In genomic region chr1:26169669-26170471, GRCh38 we compare ENCODE assay signal across 8 cellular contexts. TPM values are rescaled to one million over a fixed set of nuclear protein-coding genes. Genes with fewer than 3 reads are reported as not detected.
DNase-seq lines count a peak whose midpoint lies in the region; ATAC-seq and TF ChIP-seq lines count a peak whose summit lies in the region.

ZNF593 (plus strand) TSS chr1:26169908; CDS start chr1:26169984, 76 bp downstream.

- peak; percentile 78 for ATAC-seq in HG02840 (IDR thresholded peaks at IDR 0.05; ENCODE audit: low FRiP score, unreplicated experiment)
- peak; percentile 97 for ATAC-seq in right cardiac atrium

- H3K9me3 ChIP-seq in ascending aorta (no peaks in the 10 kb centered on the region), right cardiac atrium (ENCODE audit: control insufficient read depth, low read length) (no peaks in the 10 kb centered on the region), vagina (no peaks in the 10 kb centered on the region)

- in situ Hi-C loops in GM13977 (cut with MboI; ENCODE audit: low pct_unique_long_range_greater_than_20kb, low sequenced_read_pairs, unreplicated experiment): no loop called here

- TF ChIP-seq CTCF in GM13977 (IDR thresholded peaks at IDR 0.05; ENCODE audit: extremely low read depth, insufficient read depth, missing control alignments): peak; percentile 97
- peak; percentile 91 to 96 (median 93) for TF ChIP-seq CTCF in ascending aorta (IDR thresholded peaks at IDR 0.05)
- peak; percentile 73 to 90 (median 87) for TF ChIP-seq CTCF in vagina (IDR thresholded peaks at IDR 0.05)

- TF ChIP-seq POLR2A in vagina (IDR thresholded peaks at IDR 0.05): no peak

- WGBS in right cardiac atrium: under 1% methylated on average over 76 of the region's 76 CpGs

- H3K9ac ChIP-seq in rectal smooth muscle tissue (ENCODE audit: low read length): peak within 1 kb of the TSS; percentile 83

- H3K27ac ChIP-seq in ascending aorta (peak within 1 kb of the TSS; percentile 41 to 54), right cardiac atrium (ENCODE audit: low read length) (peak within 1 kb of the TSS; percentile 39), rectal smooth muscle tissue (ENCODE audit: low read depth, low read length) (peak within 1 kb of the TSS; percentile 56), vagina (peak within 1 kb of the TSS; percentile 60)

- no peaks in the 10 kb centered on the region for H3K9me3 Mint-ChIP-seq in T-helper 2 cell treated with Interferon-gamma antibody and Interleukin-4, amounts not matched to agents 5 μg/mL and 100 μg/mL, for 36 hours

- H3K4me1 ChIP-seq in ascending aorta: peaks cover 0 to 6% of the 10 kb centered on the region in 2 donors
- H3K4me1 ChIP-seq in right cardiac atrium (ENCODE audit: control insufficient read depth, insufficient read depth, low read length): peaks cover 2% of the 10 kb centered on the region
- peaks cover 5% of the 10 kb centered on the region for H3K4me1 ChIP-seq in rectal smooth muscle tissue (ENCODE audit: control insufficient read depth, insufficient read depth, low read length)
- peaks cover 17% of the 10 kb centered on the region for H3K4me1 ChIP-seq in vagina

- DNase-seq in GM13977 (ENCODE audit: low spot score) (peak; percentile 100), NCI-H146 treated with DMSO at 0.1 percent for 48 hours (lab: John Stamatoyannopoulos, UW; ENCODE audit: unreplicated experiment) (peak; percentile 57), ascending aorta (ENCODE audit: low spot score in 2 of 2) (peak; percentile 35 to 96), right cardiac atrium (peak; percentile 95 to 97 (median 97)), vagina (ENCODE audit: extremely low spot score in 2 of 2) (no peak)
- DNase-seq in T-helper 2 cell treated with Interferon-gamma antibody and Interleukin-4, amounts not matched to agents 5 μg/mL and 100 μg/mL, for 36 hours (ENCODE audit: low spot score): peak; percentile 92

- H3K27ac Mint-ChIP-seq in T-helper 2 cell treated with Interferon-gamma antibody and Interleukin-4, amounts not matched to agents 5 μg/mL and 100 μg/mL, for 36 hours: peak within 1 kb of the TSS; percentile 86

- peaks cover 20% of the 10 kb centered on the region for H3K4me1 Mint-ChIP-seq in T-helper 2 cell treated with Interferon-gamma antibody and Interleukin-4, amounts not matched to agents 5 μg/mL and 100 μg/mL, for 36 hours (ENCODE audit: low read depth)

- H3K27me3 Mint-ChIP-seq in T-helper 2 cell treated with Interferon-gamma antibody and Interleukin-4, amounts not matched to agents 5 μg/mL and 100 μg/mL, for 36 hours (ENCODE audit: low read depth): peaks cover 18% of the 10 kb centered on the region

- H3K4me3 ChIP-seq in ascending aorta: peak within 1 kb of the TSS; percentile 63 to 90
- peak within 1 kb of the TSS; percentile 68 for H3K4me3 ChIP-seq in right cardiac atrium (ENCODE audit: low read length)
- H3K4me3 ChIP-seq in rectal smooth muscle tissue (ENCODE audit: low read length): peak within 1 kb of the TSS; percentile 76
- H3K4me3 ChIP-seq in vagina: peak within 1 kb of the TSS; percentile 70 to 96

- H3K4me3 Mint-ChIP-seq in T-helper 2 cell treated with Interferon-gamma antibody and Interleukin-4, amounts not matched to agents 5 μg/mL and 100 μg/mL, for 36 hours: peak within 1 kb of the TSS; percentile 90

- H3K36me3 ChIP-seq in ascending aorta (no peaks in the 10 kb centered on the region), rectal smooth muscle tissue (ENCODE audit: control insufficient read depth, insufficient read depth, low read length) (no peaks in the 10 kb centered on the region), vagina (no peaks in the 10 kb centered on the region)

- H3K36me3 Mint-ChIP-seq in T-helper 2 cell treated with Interferon-gamma antibody and Interleukin-4, amounts not matched to agents 5 μg/mL and 100 μg/mL, for 36 hours (ENCODE audit: low read depth): no peaks in the 10 kb centered on the region

- intact Hi-C loops in ascending aorta (cut with DNase I) (loop anchor here (1.0 to 10.0 kb wide), 5 partner anchors 64 to 265 kb away; partner anchors contain the start of genes CEP85, DHDDS and STMN1), right cardiac atrium (cut with DNase I) (loop anchor here in 2 of 4 donors (10.0 kb wide), 2 partner anchors 65 to 155 kb away; partner anchors contain the start of gene CEP85 (in 1 of the 2)), vagina (cut with DNase I) (loop anchor here (10.0 kb wide), 1 partner anchor 135 kb away; no protein-coding TSS in a partner anchor)

- H3K27me3 ChIP-seq in ascending aorta (no peaks in the 10 kb centered on the region), right cardiac atrium (ENCODE audit: control insufficient read depth, insufficient read depth) (no peaks in the 10 kb centered on the region), rectal smooth muscle tissue (ENCODE audit: control insufficient read depth, insufficient read depth, low read length) (no peaks in the 10 kb centered on the region), vagina (no peaks in the 10 kb centered on the region)

RNA-seq across cellular contexts. Expression of gene ZNF593, which starts in this region (rescaled TPM):
- total RNA-seq in ascending aorta: 90.0 TPM
- 10 to 100 TPM; 14.4 to 24.2 (median 20.5) TPM for total RNA-seq in right cardiac atrium
- 31.9 TPM for polyA plus RNA-seq in right cardiac atrium
- 18.7 TPM for total RNA-seq in vagina

Comparison
In these comparisons a context has a peak if more than half of its experiments do, and no peak if none do; other contexts are left out.
1. DNase-seq: peak in GM13977 (single experiment), NCI-H146 treated with DMSO at 0.1 percent for 48 hours (single experiment), T-helper 2 cell treated with Interferon-gamma antibody and Interleukin-4, amounts not matched to agents 5 μg/mL and 100 μg/mL, for 36 hours (single experiment), ascending aorta (2 of 2) and right cardiac atrium (3 of 3); none in vagina (0 of 2).
2. Peak in every context shown above with its lines, with median percentiles within 50 percentile points of each other: CTCF ChIP-seq, H3K27ac ChIP-seq and H3K4me3 ChIP-seq.